In genomic region chr20:31593221-31594001, GRCh38 we compare ENCODE assay signal across 1 cellular context.
A peak's percentile ranks its signal among the peaks of the same experiment; 100 is the strongest.
TF ChIP-seq lines count a peak whose summit lies in the region.

No MANE protein-coding gene starts in this region.

TF ChIP-seq in HepG2, 621 proteins besides CTCF, POLR2A, EP300 and RAD21 (continued from another document and continues in another):
- TF ChIP-seq DNMT1 (CRISPR knock-in tag; IDR thresholded peaks at IDR 0.05) (0 out of 2 replicates have a peak, but pooled peaks have one; percentile 24), MBD4 (IDR thresholded peaks at IDR 0.05; ENCODE audit: borderline replicate concordance, low read length) (no peak), ZKSCAN8 (CRISPR knock-in tag; IDR thresholded peaks at IDR 0.05; ENCODE audit: borderline replicate concordance) (peak; percentile 55; the same call in 1 of the 2 replicates), HNF1A (IDR thresholded peaks at IDR 0.05; ENCODE audit: low read depth) (no peak; the same call in 1 of the 2 replicates), HNF1A (CRISPR knock-in tag; IDR thresholded peaks at IDR 0.05; ENCODE audit: borderline replicate concordance) (peak; percentile 18; the same call in 1 of the 2 replicates), KLF12 (CRISPR knock-in tag; IDR thresholded peaks at IDR 0.05; ENCODE audit: borderline replicate concordance) (no peak), NFAT5 (CRISPR knock-in tag; IDR thresholded peaks at IDR 0.05) (no peak), SIX4 (CRISPR knock-in tag; IDR thresholded peaks at IDR 0.05) (peak; percentile 24; the same call in 1 of the 2 replicates), BCL6 (CRISPR knock-in tag; IDR thresholded peaks at IDR 0.05) (peak; percentile 30; the same call in 1 of the 2 replicates), ZNF484 (CRISPR knock-in tag; IDR thresholded peaks at IDR 0.05; ENCODE audit: borderline replicate concordance, low read depth) (no peak), THAP7 (CRISPR knock-in tag; IDR thresholded peaks at IDR 0.05) (0 out of 2 replicates have a peak, but pooled peaks have one; percentile 46), CHD4 (IDR thresholded peaks at IDR 0.05; ENCODE audit: borderline replicate concordance, low read length) (no peak; the same call in 1 of the 2 replicates), ZNF878 (CRISPR knock-in tag; IDR thresholded peaks at IDR 0.05) (no peak), ZNF687 (CRISPR knock-in tag; IDR thresholded peaks at IDR 0.05) (peak; percentile 76), SMAD9 (CRISPR knock-in tag; IDR thresholded peaks at IDR 0.05) (no peak), ZNF446 (CRISPR knock-in tag; IDR thresholded peaks at IDR 0.05) (no peak), SAP130 (CRISPR knock-in tag; IDR thresholded peaks at IDR 0.05; ENCODE audit: low read depth) (peak; percentile 76), JUNB (CRISPR knock-in tag; IDR thresholded peaks at IDR 0.05; ENCODE audit: borderline replicate concordance) (no peak), ZNF383 (CRISPR knock-in tag; IDR thresholded peaks at IDR 0.05; ENCODE audit: borderline replicate concordance) (no peak), KDM1A (CRISPR knock-in tag; IDR thresholded peaks at IDR 0.05) (peak; percentile 10; the same call in 1 of the 2 replicates), HOXD1 (CRISPR knock-in tag; IDR thresholded peaks at IDR 0.05) (no peak), JDP2 (CRISPR knock-in tag; IDR thresholded peaks at IDR 0.05; ENCODE audit: borderline replicate concordance) (no peak), NBN (conservative IDR thresholded peaks at IDR 0.05) (no peak), USF2 (IDR thresholded peaks at IDR 0.05; ENCODE audit: low read depth, low read length) (no peak), USF2 (CRISPR knock-in tag; IDR thresholded peaks at IDR 0.05; ENCODE audit: borderline replicate concordance) (no peak), HNRNPL (IDR thresholded peaks at IDR 0.05; ENCODE audit: low read depth, low read length) (peak; percentile 98), ZNF772 (CRISPR knock-in tag; IDR thresholded peaks at IDR 0.05) (no peak; the same call in 1 of the 2 replicates), ZNF496 (CRISPR knock-in tag; IDR thresholded peaks at IDR 0.05; ENCODE audit: insufficient replicate concordance) (no peak), YY1 (IDR thresholded peaks at IDR 0.05; ENCODE audit: insufficient read depth, insufficient replicate concordance, low read depth, low read length) (peak; percentile 40), KDM5A (IDR thresholded peaks at IDR 0.05; ENCODE audit: borderline replicate concordance, low read length) (peak; percentile 28; the same call in 1 of the 2 replicates), ZNF264 (CRISPR knock-in tag; IDR thresholded peaks at IDR 0.05) (no peak), ZNF619 (CRISPR knock-in tag; IDR thresholded peaks at IDR 0.05) (no peak), AKAP8 (CRISPR knock-in tag; IDR thresholded peaks at IDR 0.05) (0 out of 2 replicates have a peak, but pooled peaks have one; percentile 62), RORA (CRISPR knock-in tag; IDR thresholded peaks at IDR 0.05) (no peak), ZNF644 (CRISPR knock-in tag; IDR thresholded peaks at IDR 0.05; ENCODE audit: low read depth) (peak; percentile 58), ATAD3A (CRISPR knock-in tag; IDR thresholded peaks at IDR 0.05) (no peak), HDAC1 (CRISPR knock-in tag; IDR thresholded peaks at IDR 0.05) (0 out of 2 replicates have a peak, but pooled peaks have one; percentile 14), ZNF839 (CRISPR knock-in tag; IDR thresholded peaks at IDR 0.05; ENCODE audit: borderline replicate concordance) (no peak), PAXIP1 (CRISPR knock-in tag; conservative IDR thresholded peaks at IDR 0.05) (peak; percentile 35)
